ENCODE assay signal across 17 cellular contexts in genomic region chr6:147192278-147192911, GRCh38.
"Had no signal": no experiment of that assay in that cellular context is flagged by ENCODE, and none has a peak within 500 bp of the region (broad histone marks: within the 10 kb centered on the region; RNA-seq: fewer than 3 reads in every experiment).

No MANE protein-coding gene starts in this region.

- H3K9me3 ChIP-seq: adrenal gland, esophagus muscularis mucosa, left lung, sigmoid colon, spleen, testis, upper lobe of right lung had no signal

- H3K4me3 ChIP-seq: adrenal gland, coronary artery, esophagus muscularis mucosa, left lung, sigmoid colon, spleen, testis, upper lobe of right lung had no signal

- H3K27ac ChIP-seq: adrenal gland, coronary artery, esophagus muscularis mucosa, left lung, sigmoid colon, testis, upper lobe of right lung had no signal

- H3K36me3 ChIP-seq: adrenal gland, esophagus muscularis mucosa, left lung, sigmoid colon, spleen, upper lobe of right lung had no signal

- ATAC-seq: activated CD8-positive, alpha-beta T cell treated with anti-CD3 and anti-CD28 coated beads, Interleukin-2, amount 10 ng/mL, durations not matched to agents 7 days and 5 days; left lung; naive thymus-derived CD8-positive, alpha-beta T cell; upper lobe of right lung had no signal

- H3K4me1 ChIP-seq: adrenal gland, esophagus muscularis mucosa, sigmoid colon, testis, upper lobe of right lung had no signal

- DNase-seq: activated CD4-positive, alpha-beta T cell treated with anti-CD3 and anti-CD28 coated beads, Interleukin-2, amount 10 ng/mL, durations not matched to agents 24 days and 14 days; activated CD4-positive, CD25-positive, alpha-beta regulatory T cell; activated CD8-positive, alpha-beta memory T cell treated with anti-CD3 and anti-CD28 coated beads, Interleukin-2, amount 50 U/mL, for 4 hours; activated CD8-positive, alpha-beta T cell treated with anti-CD3 and anti-CD28 coated beads, Interleukin-2, amount 10 ng/mL, durations not matched to agents 7 days and 5 days; activated effector memory CD4-positive, alpha-beta T cell treated with anti-CD3 and anti-CD28 coated beads, Interleukin-2, amount 50 U/mL, for 16 hours; activated T-cell treated with anti-CD3 and anti-CD28 coated beads, Interleukin-2, amount 50 U/mL, for 48 hours; adrenal gland; hippocampal formation; left lung; naive thymus-derived CD8-positive, alpha-beta T cell; nucleus accumbens; sigmoid colon; spleen; testis; upper lobe of right lung had no signal

- H3K27me3 ChIP-seq: adrenal gland, esophagus muscularis mucosa, left lung, sigmoid colon, spleen, testis, upper lobe of right lung had no signal
